8 cellular contexts compared by ENCODE assay signal in genomic region chr1:148302586-148303364, GRCh38.
A peak's percentile ranks its signal among the peaks of the same experiment; 100 is the strongest.
DNase-seq lines count a peak whose midpoint lies in the region; ATAC-seq and TF ChIP-seq lines count a peak whose summit lies in the region.
"Not testable (repeated sequence)": the region's sequence is repeated elsewhere in the genome, so short reads cannot be mapped to it uniquely, and the experiment has no call there.

No MANE protein-coding gene starts in this region.

- peaks cover 12% of the 10 kb centered on the region for H3K4me1 Mint-ChIP-seq in HFFc6 (ENCODE audit: low read depth)
- peaks cover 19% of the 10 kb centered on the region for H3K4me1 Mint-ChIP-seq in activated CD8-positive, alpha-beta memory T cell treated with anti-CD3 and anti-CD28 coated beads, Interleukin-2, amount 10 ng/mL, durations not matched to agents 7 days and 5 days
- peaks cover 13% of the 10 kb centered on the region for H3K4me1 Mint-ChIP-seq in central memory CD8-positive, alpha-beta T cell

- WGBS in stomach, 5 donors = 0 to 8% (median 5%) methylated on average over 1 to 16 of the region's 52 CpGs

- H3K4me1 ChIP-seq in stomach = peaks cover 0 to 11% (median 8%) of the 10 kb centered on the region in 4 donors

- peak overlapping the region; percentile 88 for H3K4me3 Mint-ChIP-seq in HFFc6
- H3K4me3 Mint-ChIP-seq in activated CD8-positive, alpha-beta memory T cell treated with anti-CD3 and anti-CD28 coated beads, Interleukin-2, amount 10 ng/mL, durations not matched to agents 7 days and 5 days = peak overlapping the region; percentile 69
- H3K4me3 Mint-ChIP-seq in central memory CD8-positive, alpha-beta T cell = peak overlapping the region; percentile 72

- H3K36me3 Mint-ChIP-seq in HFFc6 (ENCODE audit: low read depth); activated CD8-positive, alpha-beta memory T cell treated with anti-CD3 and anti-CD28 coated beads, Interleukin-2, amount 10 ng/mL, durations not matched to agents 7 days and 5 days; central memory CD8-positive, alpha-beta T cell (ENCODE audit: insufficient read depth): not testable (repeated sequence)

- peaks cover 0 to 46% (median 15%) of the 10 kb centered on the region in 3 donors for H3K27me3 ChIP-seq in stomach

- not testable (repeated sequence) for TF ChIP-seq EP300 in stomach (IDR thresholded peaks at IDR 0.05)

- intact Hi-C loops in posterior vena cava (cut with DNase I); stomach (cut with DNase I; ENCODE audit: low total_unique reads): not testable (repeated sequence)

- peak overlapping the region in 1 of 5 donors; percentile 78 for H3K27ac ChIP-seq in stomach

- DNase-seq in GM12864 (ENCODE audit: low read depth); NB4 (ENCODE audit: low read depth): not testable (repeated sequence)
- DNase-seq in HFFc6 (peak; percentile 76), posterior vena cava (ENCODE audit: low spot score) (peak; percentile 88), stomach (peak; percentile 40)
- peak; percentile 69 for DNase-seq in activated CD8-positive, alpha-beta memory T cell treated with anti-CD3 and anti-CD28 coated beads, Interleukin-2, amount 10 ng/mL, durations not matched to agents 7 days and 5 days
- DNase-seq in central memory CD8-positive, alpha-beta T cell (ENCODE audit: low spot score in 2 of 2) = peak; percentile 37 to 48

- H3K9me3 Mint-ChIP-seq in HFFc6; activated CD8-positive, alpha-beta memory T cell treated with anti-CD3 and anti-CD28 coated beads, Interleukin-2, amount 10 ng/mL, durations not matched to agents 7 days and 5 days (ENCODE audit: low read depth); central memory CD8-positive, alpha-beta T cell: not testable (repeated sequence)

- not testable (repeated sequence) for H3K9me3 ChIP-seq in stomach

- H3K27me3 Mint-ChIP-seq in HFFc6 (ENCODE audit: insufficient read depth) = peaks cover 23% of the 10 kb centered on the region
- H3K27me3 Mint-ChIP-seq in activated CD8-positive, alpha-beta memory T cell treated with anti-CD3 and anti-CD28 coated beads, Interleukin-2, amount 10 ng/mL, durations not matched to agents 7 days and 5 days = peaks cover 32% of the 10 kb centered on the region
- H3K27me3 Mint-ChIP-seq in central memory CD8-positive, alpha-beta T cell = peaks cover 39% of the 10 kb centered on the region

- CTCF ChIA-PET in activated CD8-positive, alpha-beta memory T cell treated with anti-CD3 and anti-CD28 coated beads, Interleukin-2, amount 10 ng/mL, durations not matched to agents 7 days and 5 days (lab: Charles Lee) = interaction anchor here (1.4 kb wide), 1 partner anchor 16 kb away, joined by 3 read pairs; no protein-coding TSS in a partner anchor

- ATAC-seq in activated CD8-positive, alpha-beta memory T cell treated with anti-CD3 and anti-CD28 coated beads, Interleukin-2, amount 10 ng/mL, durations not matched to agents 7 days and 5 days = peak; percentile 90
- ATAC-seq in central memory CD8-positive, alpha-beta T cell (replicated peaks; ENCODE audit: extremely low read depth, poor library complexity, severe bottlenecking) = peak; percentile 96

- not testable (repeated sequence) for H3K36me3 ChIP-seq in stomach

- TF ChIP-seq CTCF in GM12864 (IDR thresholded peaks at IDR 0.05; ENCODE audit: low read depth, low read length, missing control alignments); HFFc6 (IDR thresholded peaks at IDR 0.05); NB4 (IDR thresholded peaks at IDR 0.05; ENCODE audit: low read depth, low read length); stomach (IDR thresholded peaks at IDR 0.05): not testable (repeated sequence)

- TF ChIP-seq POLR2A in NB4 (IDR thresholded peaks at IDR 0.05; ENCODE audit: extremely low read depth, insufficient read length); stomach (IDR thresholded peaks at IDR 0.05): not testable (repeated sequence)

- peak overlapping the region; percentile 46 for H3K4me3 ChIP-seq in GM12864 (ENCODE audit: low read depth, low read length)
- peak overlapping the region; percentile 68 for H3K4me3 ChIP-seq in NB4 (ENCODE audit: low read depth, low read length)
- H3K4me3 ChIP-seq in iPS-11a (ENCODE audit: low read depth, low read length) = peak overlapping the region; percentile 44
- peak overlapping the region; percentile 31 to 47 (median 38) for H3K4me3 ChIP-seq in stomach

- H3K27ac Mint-ChIP-seq in HFFc6 = peak overlapping the region; percentile 78
- H3K27ac Mint-ChIP-seq in activated CD8-positive, alpha-beta memory T cell treated with anti-CD3 and anti-CD28 coated beads, Interleukin-2, amount 10 ng/mL, durations not matched to agents 7 days and 5 days = not testable (repeated sequence)
- H3K27ac Mint-ChIP-seq in central memory CD8-positive, alpha-beta T cell (ENCODE audit: low read depth) = peak overlapping the region; percentile 17
